Comparison of ENCODE assay signal across 1 cellular context in the genomic region with DNA sequence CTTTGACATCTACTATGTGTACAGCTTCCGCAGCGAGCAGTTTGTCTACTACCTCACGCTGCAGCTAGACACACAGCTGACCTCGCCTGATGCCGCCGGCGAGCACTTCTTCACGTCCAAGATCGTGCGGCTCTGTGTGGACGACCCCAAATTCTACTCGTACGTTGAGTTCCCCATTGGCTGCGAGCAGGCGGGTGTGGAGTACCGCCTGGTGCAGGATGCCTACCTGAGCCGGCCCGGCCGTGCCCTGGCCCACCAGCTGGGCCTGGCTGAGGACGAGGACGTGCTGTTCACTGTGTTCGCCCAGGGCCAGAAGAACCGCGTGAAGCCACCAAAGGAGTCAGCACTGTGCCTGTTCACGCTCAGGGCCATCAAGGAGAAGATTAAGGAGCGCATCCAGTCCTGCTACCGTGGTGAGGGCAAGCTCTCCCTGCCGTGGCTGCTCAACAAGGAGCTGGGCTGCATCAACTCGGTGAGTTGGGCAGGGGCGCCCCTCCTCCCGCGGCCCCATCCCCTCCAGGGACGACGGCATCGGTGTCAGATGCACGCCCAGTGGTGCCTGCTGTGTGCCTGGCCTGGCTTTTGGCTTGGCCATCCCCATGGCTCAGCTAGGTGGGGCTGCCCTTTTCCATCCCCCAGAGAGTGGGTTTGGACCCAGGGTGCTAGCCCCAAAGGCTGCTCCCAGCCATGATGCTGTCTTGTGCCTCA.
TF ChIP-seq lines count a peak whose summit lies in the region.

No MANE protein-coding gene starts in this region.

TF ChIP-seq in H1, 55 proteins besides CTCF, POLR2A, EP300 and RAD21:
- TF ChIP-seq TAF1 (IDR thresholded peaks at IDR 0.05; ENCODE audit: low read depth, low read length) (no peak), YY1 (IDR thresholded peaks at IDR 0.05; ENCODE audit: low read depth, low read length) (no peak), KDM4A (IDR thresholded peaks at IDR 0.05; ENCODE audit: low read depth, low read length, severe bottlenecking) (no peak), SAP30 (IDR thresholded peaks at IDR 0.05; ENCODE audit: insufficient read depth, insufficient replicate concordance, low read length) (no peak), RNF2 (IDR thresholded peaks at IDR 0.05; ENCODE audit: borderline replicate concordance, low read depth, low read length, missing control alignments, poor library complexity, severe bottlenecking) (no peak), SIN3A (conservative IDR thresholded peaks at IDR 0.05 in 1 of 2, IDR thresholded peaks at IDR 0.05 in 1 of 2; ENCODE audit: low read depth in 1 of 2, low read length in 2 of 2) (no peak), SRF (IDR thresholded peaks at IDR 0.05; ENCODE audit: low read depth, low read length) (no peak), CBX8 (IDR thresholded peaks at IDR 0.05; ENCODE audit: borderline replicate concordance, low read depth, low read length) (no peak), GTF2F1 (IDR thresholded peaks at IDR 0.05; ENCODE audit: borderline replicate concordance, low read depth, low read length) (no peak), KDM5A (IDR thresholded peaks at IDR 0.05; ENCODE audit: low read length) (no peak), TEAD4 (IDR thresholded peaks at IDR 0.05; ENCODE audit: low read depth, low read length) (no peak)
TF ChIP-seq in H1: peak in this region for 0.
